In the genomic region with DNA sequence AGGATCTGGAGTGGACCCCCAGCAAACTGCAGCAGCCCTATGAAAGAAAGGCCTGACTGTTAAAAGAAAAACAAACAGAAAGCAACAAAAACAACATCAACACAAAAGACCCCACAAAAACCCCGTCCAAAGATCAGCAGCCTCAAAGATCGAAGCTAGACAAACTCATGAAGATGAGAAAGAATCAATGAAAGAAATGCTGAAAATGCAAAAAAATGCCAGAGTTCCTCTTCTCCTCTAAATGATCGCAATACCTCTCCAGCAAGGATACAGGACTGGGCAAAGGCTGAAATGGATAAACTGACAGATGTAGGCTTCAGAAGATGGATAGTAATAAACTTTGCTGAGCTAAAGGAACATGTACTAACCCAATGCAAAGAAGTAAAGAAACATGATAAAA, we compare ENCODE assay signal across 2 cellular contexts.
A peak's percentile ranks its signal among the peaks of the same experiment; 100 is the strongest.
TF ChIP-seq lines count a peak whose summit lies in the region.

No MANE protein-coding gene starts in this region.

TF ChIP-seq in HepG2, 621 proteins besides CTCF, POLR2A, EP300 and RAD21:
- TF ChIP-seq MAFF (IDR thresholded peaks at IDR 0.05; ENCODE audit: low read depth, low read length), result 0 out of 2 replicates have a peak, but pooled peaks have one; percentile 22
- peak; percentile 53 to 57 for TF ChIP-seq MAFK (conservative IDR thresholded peaks at IDR 0.05 in 1 of 2, IDR thresholded peaks at IDR 0.05 in 1 of 2; ENCODE audit: low read length in 2 of 2)
- TF ChIP-seq, protein P1, sequence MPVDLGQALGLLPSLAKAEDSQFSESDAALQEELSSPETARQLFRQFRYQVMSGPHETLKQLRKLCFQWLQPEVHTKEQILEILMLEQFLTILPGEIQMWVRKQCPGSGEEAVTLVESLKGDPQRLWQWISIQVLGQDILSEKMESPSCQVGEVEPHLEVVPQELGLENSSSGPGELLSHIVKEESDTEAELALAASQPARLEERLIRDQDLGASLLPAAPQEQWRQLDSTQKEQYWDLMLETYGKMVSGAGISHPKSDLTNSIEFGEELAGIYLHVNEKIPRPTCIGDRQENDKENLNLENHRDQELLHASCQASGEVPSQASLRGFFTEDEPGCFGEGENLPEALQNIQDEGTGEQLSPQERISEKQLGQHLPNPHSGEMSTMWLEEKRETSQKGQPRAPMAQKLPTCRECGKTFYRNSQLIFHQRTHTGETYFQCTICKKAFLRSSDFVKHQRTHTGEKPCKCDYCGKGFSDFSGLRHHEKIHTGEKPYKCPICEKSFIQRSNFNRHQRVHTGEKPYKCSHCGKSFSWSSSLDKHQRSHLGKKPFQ (CRISPR knock-in tag; IDR thresholded peaks at IDR 0.05; ENCODE audit: insufficient replicate concordance), result no peak
TF ChIP-seq in HepG2: peak in this region for 2.

TF ChIP-seq in IMR-90, 13 proteins besides CTCF, POLR2A, EP300 and RAD21:
- no peak for TF ChIP-seq NFE2L2 (IDR thresholded peaks at IDR 0.05; ENCODE audit: low read depth, low read length)
- no peak for TF ChIP-seq SMC3 (IDR thresholded peaks at IDR 0.05; ENCODE audit: low read depth, low read length)
- peak; percentile 17; the same call in 1 of the 2 replicates for TF ChIP-seq MAFK (IDR thresholded peaks at IDR 0.05; ENCODE audit: low read depth, low read length)
